8 cellular contexts compared by ENCODE assay signal in genomic region chr19:12782424-12783225, GRCh38. TPM values are rescaled to one million over a fixed set of nuclear protein-coding genes. Genes with fewer than 3 reads are reported as not detected.
DNase-seq lines count a peak whose midpoint lies in the region; ATAC-seq, FAIRE-seq and TF ChIP-seq lines count a peak whose summit lies in the region.

No MANE protein-coding gene starts in this region.

- DNase-seq in A549 (ENCODE audit: low read depth in 1 of 2, low spot score in 1 of 2) (peak in 1 of 2 experiments; percentile 81), HuH-7.5 (ENCODE audit: low spot score) (peak; percentile 67), SHP77 treated with DMSO at 0.1 percent for 48 hours (lab: John Stamatoyannopoulos, UW) (peak; percentile 10), globus pallidus (ENCODE audit: low spot score) (peak; percentile 87), omental fat pad (ENCODE audit: low spot score) (no peak), suprapubic skin (ENCODE audit: low spot score in 2 of 2) (peak; percentile 92 to 93)
- peak; percentile 88 for DNase-seq in activated naive CD4-positive, alpha-beta T cell treated with Interleukin-2 at 50 U/mL for 16 hours

- no peak for FAIRE-seq in A549 (lab: Jason Lieb, UNC)

- no peaks in the 10 kb centered on the region for H3K36me3 ChIP-seq in suprapubic skin

- WGBS in A549 (ENCODE audit: missing lambda C conversion rate): 4% methylated on average over 10 of the region's 82 CpGs
- WGBS in suprapubic skin: 0% methylated on average over 2 of the region's 82 CpGs

- TF ChIP-seq CTCF in A549 (IDR thresholded peaks at IDR 0.05) (no peak), omental fat pad (IDR thresholded peaks at IDR 0.05) (no peak), suprapubic skin (IDR thresholded peaks at IDR 0.05) (no peak)

- H3K27me3 ChIP-seq in suprapubic skin: no peaks in the 10 kb centered on the region

- peak overlapping the region; percentile 99 for H3K4me2 ChIP-seq in A549

- H3K27ac ChIP-seq in A549 (peak overlapping the region; percentile 96 to 99), suprapubic skin (peak overlapping the region; percentile 97)

- no peak for TF ChIP-seq RAD21 in A549 (conservative IDR thresholded peaks at IDR 0.05 in 1 of 2, IDR thresholded peaks at IDR 0.05 in 1 of 2)

- TF ChIP-seq POLR2A in A549 (IDR thresholded peaks at IDR 0.05; ENCODE audit: low read length): no peak
- peak; percentile 44 for TF ChIP-seq POLR2A in GM18526 (IDR thresholded peaks at IDR 0.05; ENCODE audit: extremely low read depth, insufficient read length)
- TF ChIP-seq POLR2A in suprapubic skin (IDR thresholded peaks at IDR 0.05): peak in 1 of 2 donors; percentile 55

- H3K4me3 ChIP-seq in A549 (peak overlapping the region; percentile 44), suprapubic skin (peak overlapping the region; percentile 50)

- TF ChIP-seq EP300 in A549 (IDR thresholded peaks at IDR 0.05) (peak in 1 of 2 experiments; percentile 45; a peak in 2 of 5 replicates), suprapubic skin (IDR thresholded peaks at IDR 0.05) (peak; percentile 98)

- POLR2A ChIA-PET in A549 (lab: Yijun Ruan, JAX): interaction anchor here (0.7 to 2.0 kb wide), 2 partner anchors 10 to 102 kb away, joined by 3 to 27 read pairs; partner anchors contain the start of gene JUNB

- ATAC-seq in A549 (peak; percentile 21 to 23; a peak in 4 of 6 replicates), omental fat pad (ENCODE audit: low FRiP score) (peak; percentile 69)

- no peaks in the 10 kb centered on the region for H3K9me3 ChIP-seq in A549
- H3K9me3 ChIP-seq in suprapubic skin: no peaks in the 10 kb centered on the region

- H3K4me1 ChIP-seq in A549 (peaks cover 72% of the 10 kb centered on the region), suprapubic skin (peaks cover 84% of the 10 kb centered on the region)

- CTCF ChIA-PET in A549 (lab: Yijun Ruan, JAX): interaction anchor here (1.0 to 29.7 kb wide), 4 partner anchors 9 to 34 kb away, joined by 3 to 725 read pairs (median 14); partner anchors contain the start of genes BEST2, GET3, JUNB and RNASEH2A

TF ChIP-seq in A549, 52 proteins besides CTCF, POLR2A, EP300 and RAD21:
- TF ChIP-seq MYC (IDR thresholded peaks at IDR 0.05; ENCODE audit: borderline replicate concordance, low read length) (0 out of 2 replicates have a peak, but pooled peaks have one; percentile 51), HOXB5 (CRISPR knock-in tag; IDR thresholded peaks at IDR 0.05) (0 out of 2 replicates have a peak, but pooled peaks have one; percentile 60), CBX8 (IDR thresholded peaks at IDR 0.05) (no peak), MAX (IDR thresholded peaks at IDR 0.05) (peak; percentile 50), E2F6 (IDR thresholded peaks at IDR 0.05; ENCODE audit: borderline replicate concordance, low read depth) (peak; percentile 75; the same call in 1 of the 2 replicates), EHMT2 (IDR thresholded peaks at IDR 0.05; ENCODE audit: low read depth) (no peak), EHF (CRISPR knock-in tag; IDR thresholded peaks at IDR 0.05) (no peak), JUNB (IDR thresholded peaks at IDR 0.05) (peak; percentile 47; the same call in 1 of the 2 replicates), FOSL2 (IDR thresholded peaks at IDR 0.05) (peak; percentile 60), FOSL2 (CRISPR knock-in tag; IDR thresholded peaks at IDR 0.05) (peak; percentile 95), KDM1A (IDR thresholded peaks at IDR 0.05; ENCODE audit: low read depth) (no peak), NPAS2 (CRISPR knock-in tag; IDR thresholded peaks at IDR 0.05; ENCODE audit: borderline replicate concordance) (no peak), ESRRA (IDR thresholded peaks at IDR 0.05; ENCODE audit: borderline replicate concordance, low read length) (no peak), JUN (IDR thresholded peaks at IDR 0.05) (peak; percentile 22 to 61; a peak in 2 of 5 replicates), RFX5 (IDR thresholded peaks at IDR 0.05) (peak; percentile 66; the same call in 1 of the 2 replicates), FOXS1 (CRISPR knock-in tag; IDR thresholded peaks at IDR 0.05) (0 out of 2 replicates have a peak, but pooled peaks have one; percentile 19), GATA3 (IDR thresholded peaks at IDR 0.05; ENCODE audit: borderline replicate concordance) (peak; percentile 50), HOXB13 (CRISPR knock-in tag; IDR thresholded peaks at IDR 0.05; ENCODE audit: low read depth) (0 out of 2 replicates have a peak, but pooled peaks have one; percentile 22)

RNA-seq across cellular contexts. Expression of gene HOOK2, which starts 7.3 kb away (rescaled TPM):
- polyA plus RNA-seq in A549 (2011; rRNA removed): 8.3 and 10.1 TPM in 2 replicates
- 13.8 TPM in 2 replicates for polyA plus RNA-seq in A549 (2012; cell fraction: cytosol; rRNA removed)
- polyA plus RNA-seq in A549 (2012; cell fraction: nucleus; rRNA removed): 40.4 and 46.5 TPM in 2 replicates
- polyA plus RNA-seq in A549 (2017; fragmentation: RNase III; extraction: RNeasy Plus Mini Kit Qiagen cat#74134 plus additional on column Dnase treatment): 18.5 to 24.6 TPM (median 21.5 TPM) in 3 replicates
- polyA minus RNA-seq in A549 (2011; rRNA and poly(A)+ RNA removed): 5.5 and 9.8 TPM in 2 replicates
- 10 to 100 TPM; 26.9 to 71.3 (median 56.3) TPM for total RNA-seq in omental fat pad
- 100 to 1,000 TPM in 2 of 4 donors, 10 to 100 TPM in 2; 55.1 to 227 (median 83.6) TPM for total RNA-seq in suprapubic skin

RNA-seq across cellular contexts. Expression of gene JUNB, which starts 8.7 kb away (rescaled TPM):
- polyA plus RNA-seq in A549 (2011; rRNA removed) (72.5 and 94.7 TPM in 2 replicates), A549 (2017; fragmentation: RNase III; extraction: RNeasy Plus Mini Kit Qiagen cat#74134 plus additional on column Dnase treatment) (47.2 to 57.7 TPM (median 55.6 TPM) in 3 replicates)
- polyA plus RNA-seq in A549 (2012; cell fraction: cytosol; rRNA removed): 165 and 253 TPM in 2 replicates
- polyA plus RNA-seq in A549 (2012; cell fraction: nucleus; rRNA removed): 411 and 478 TPM in 2 replicates
- 30.8 and 31.4 TPM in 2 replicates for polyA minus RNA-seq in A549 (2011; rRNA and poly(A)+ RNA removed)
- total RNA-seq in omental fat pad (1,000 to 10,000 TPM in 2 of 4 donors, 100 to 1,000 TPM in 2; 852 to 2,498 (median 1,079) TPM), suprapubic skin (1,000 to 10,000 TPM in 3 of 4 donors, 100 to 1,000 TPM in 1; 687 to 2,027 (median 1,088) TPM)

RNA-seq across cellular contexts. Expression of gene PRDX2, which starts 19.0 kb away (rescaled TPM):
- polyA plus RNA-seq in A549 (2011; rRNA removed) (0.48 and 0.57 TPM in 2 replicates), A549 (2017; fragmentation: RNase III; extraction: RNeasy Plus Mini Kit Qiagen cat#74134 plus additional on column Dnase treatment) (0.49 to 0.91 TPM (median 0.84 TPM) in 3 replicates)
- polyA plus RNA-seq in A549 (2012; cell fraction: cytosol; rRNA removed): 1.1 and 1.3 TPM in 2 replicates
- polyA plus RNA-seq in A549 (2012; cell fraction: nucleus; rRNA removed): 1.3 and 1.5 TPM in 2 replicates
- polyA minus RNA-seq in A549 (2011; rRNA and poly(A)+ RNA removed): 0.49 and 0.95 TPM in 2 replicates
- total RNA-seq in omental fat pad (100 to 1,000 TPM; 165 to 320 (median 219) TPM), suprapubic skin (100 to 1,000 TPM; 270 to 579 (median 540) TPM)

RNA-seq across cellular contexts. Expression of gene THSD8, which starts 19.2 kb away (rescaled TPM):
- polyA plus RNA-seq in A549 (2011; rRNA removed): 4.9 and 10.7 TPM in 2 replicates
- not detected in 2 replicates for polyA plus RNA-seq in A549 (2012; cell fraction: cytosol; rRNA removed)
- polyA plus RNA-seq in A549 (2012; cell fraction: nucleus; rRNA removed): 1.6 TPM in 1 of 2 replicates, not detected in the other
- polyA plus RNA-seq in A549 (2017; fragmentation: RNase III; extraction: RNeasy Plus Mini Kit Qiagen cat#74134 plus additional on column Dnase treatment): not detected in 3 replicates
- 8.4 and 11.0 TPM in 2 replicates for polyA minus RNA-seq in A549 (2011; rRNA and poly(A)+ RNA removed)
- total RNA-seq in omental fat pad: not detected
- 1 to 10 TPM in 1 of 4 donors, not detected in 3; 1.6 TPM for total RNA-seq in suprapubic skin

RNA-seq across cellular contexts. Expression of gene RNASEH2A, which starts 23.8 kb away (rescaled TPM):
- polyA plus RNA-seq in A549 (2011; rRNA removed): 27.2 and 37.2 TPM in 2 replicates
- 64.6 and 74.8 TPM in 2 replicates for polyA plus RNA-seq in A549 (2012; cell fraction: cytosol; rRNA removed)
- 59.6 and 69.3 TPM in 2 replicates for polyA plus RNA-seq in A549 (2012; cell fraction: nucleus; rRNA removed)
- 40.7 to 45.5 TPM (median 41.7 TPM) in 3 replicates for polyA plus RNA-seq in A549 (2017; fragmentation: RNase III; extraction: RNeasy Plus Mini Kit Qiagen cat#74134 plus additional on column Dnase treatment)
- polyA minus RNA-seq in A549 (2011; rRNA and poly(A)+ RNA removed): 47.2 and 53.1 TPM in 2 replicates
- 10 to 100 TPM in 1 of 4 donors, 1 to 10 TPM in 3; 2.8 to 10.4 (median 5.9) TPM for total RNA-seq in omental fat pad
- total RNA-seq in suprapubic skin: 10 to 100 TPM; 12.3 to 15.4 (median 14.0) TPM
